16 cellular contexts compared by ENCODE assay signal in the genomic region with DNA sequence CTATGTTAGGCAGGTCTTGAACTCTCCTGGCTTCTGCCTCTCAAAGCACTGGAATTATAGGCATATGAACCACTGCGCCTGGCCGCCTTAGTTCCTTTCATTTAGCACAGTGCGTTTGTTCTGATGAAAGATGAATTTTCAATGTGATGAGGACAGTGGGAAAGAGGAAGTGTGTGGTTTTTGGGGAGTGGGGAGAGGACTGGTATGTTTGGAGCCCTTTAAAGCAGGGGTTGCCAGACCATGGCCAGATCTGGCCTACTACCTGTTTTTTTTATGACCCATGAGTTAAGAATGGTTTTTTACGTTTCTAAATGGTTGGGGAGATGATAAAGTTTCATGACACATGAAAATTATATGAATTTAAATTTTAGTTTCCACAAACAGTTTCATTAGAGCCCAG. TPM values are rescaled to one million over a fixed set of nuclear protein-coding genes. Genes with fewer than 3 reads are reported as not detected.
DNase-seq lines count a peak whose midpoint lies in the region; ATAC-seq and TF ChIP-seq lines count a peak whose summit lies in the region.
"Had no signal": no experiment of that assay in that cellular context is flagged by ENCODE, and none has a peak within 500 bp of the region (broad histone marks: within the 10 kb centered on the region; RNA-seq: fewer than 3 reads in every experiment).

No MANE protein-coding gene starts in this region.

- H3K36me3 ChIP-seq in BLaER1 (peaks cover 7% of the 10 kb centered on the region; the same call in 1 of the 2 replicates), heart left ventricle (no peaks in the 10 kb centered on the region)
- H3K36me3 ChIP-seq: neutrophil, WERI-Rb-1 had no signal

- no peak overlapping the region for H3K4me3 Mint-ChIP-seq in naive thymus-derived CD8-positive, alpha-beta T cell
- H3K4me3 Mint-ChIP-seq: activated naive CD4-positive, alpha-beta T cell treated with anti-CD3 and anti-CD28 coated beads for 36 hours had no signal

- no peaks in the 10 kb centered on the region for H3K27me3 Mint-ChIP-seq in naive thymus-derived CD8-positive, alpha-beta T cell

- H3K27ac ChIP-seq in BLaER1 (peak overlapping the region; percentile 23; the same call in 1 of the 2 replicates), heart left ventricle (no peak overlapping the region)
- H3K27ac ChIP-seq: neutrophil, WERI-Rb-1 had no signal

- TF ChIP-seq CTCF in fibroblast of the aortic adventitia (IDR thresholded peaks at IDR 0.05; ENCODE audit: insufficient read depth, low read length) (no peak), heart left ventricle (IDR thresholded peaks at IDR 0.05) (no peak)

- intact Hi-C loops in heart left ventricle (cut with DNase I), result no loop called here

- peaks cover 100% of the 10 kb centered on the region for H4K20me1 ChIP-seq in BLaER1

- peaks cover 17 to 40% (median 29%) of the 10 kb centered on the region in 4 donors for H3K4me1 Mint-ChIP-seq in naive thymus-derived CD8-positive, alpha-beta T cell

- 77 to 84% (median 78%) methylated on average over 4 of the region's 4 CpGs for WGBS in heart left ventricle, 4 donors

- H3K4me1 ChIP-seq in BLaER1 (peaks cover 48% of the 10 kb centered on the region), heart left ventricle (peaks cover 0 to 74% (median 49%) of the 10 kb centered on the region in 12 donors)

- no peak overlapping the region for H3K27ac Mint-ChIP-seq in naive thymus-derived CD8-positive, alpha-beta T cell
- H3K27ac Mint-ChIP-seq: activated naive CD4-positive, alpha-beta T cell treated with anti-CD3 and anti-CD28 coated beads for 36 hours had no signal

- no peak for ATAC-seq in naive thymus-derived CD8-positive, alpha-beta T cell
- no peak for ATAC-seq in heart left ventricle

- peak; percentile 25 for DNase-seq in LHCN-M2 (ENCODE audit: low read depth)
- peak; percentile 62 for DNase-seq in SIG-M5 treated with dmso at 0.1 percent for 504 hours (lab: John Stamatoyannopoulos, UW; ENCODE audit: unreplicated experiment)
- peak; percentile 54 for DNase-seq in fibroblast of the aortic adventitia (ENCODE audit: low read depth)
- no peak for DNase-seq in cerebellar cortex (ENCODE audit: low spot score)
- no peak for DNase-seq in naive thymus-derived CD8-positive, alpha-beta T cell
- DNase-seq in retina, result no peak
- DNase-seq in heart left ventricle, result no peak
- DNase-seq: activated naive CD4-positive, alpha-beta T cell treated with anti-CD3 and anti-CD28 coated beads for 36 hours; effector CD8-positive, alpha-beta T cell; foreskin fibroblast; NCI-H1694; NCI-H526 treated with DMSO at 0.1 percent for 48 hours; SHP77; WERI-Rb-1 had no signal

- H3K4me3 ChIP-seq in BLaER1 (no peak overlapping the region), fibroblast of the aortic adventitia (ENCODE audit: low read depth, low read length) (no peak overlapping the region), heart left ventricle (no peak overlapping the region)

- H3K4me2 ChIP-seq in BLaER1, result peak overlapping the region; percentile 75

- no peak for TF ChIP-seq POLR2A in heart left ventricle (IDR thresholded peaks at IDR 0.05)

- POLR2A ChIA-PET in naive thymus-derived CD8-positive, alpha-beta T cell (lab: Charles Lee), result interaction anchor here (0.7 kb wide), 1 partner anchor 20 kb away, joined by 5 read pairs; no protein-coding TSS in a partner anchor

- H3K9me3 ChIP-seq in BLaER1 (no peaks in the 10 kb centered on the region), heart left ventricle (no peaks in the 10 kb centered on the region)
- H3K9me3 ChIP-seq: neutrophil had no signal

- no peaks in the 10 kb centered on the region for H3K27me3 ChIP-seq in BLaER1
- H3K27me3 ChIP-seq in heart left ventricle, result no peaks in the 10 kb centered on the region
- H3K27me3 ChIP-seq: neutrophil had no signal

- H3K9ac ChIP-seq in BLaER1, result peak overlapping the region; percentile 5; the same call in 1 of the 2 replicates

- H3K36me3 Mint-ChIP-seq in naive thymus-derived CD8-positive, alpha-beta T cell, result peaks cover 0 to 7% (median 0%) of the 10 kb centered on the region in 3 donors

- H3K9me3 Mint-ChIP-seq in naive thymus-derived CD8-positive, alpha-beta T cell, result no peaks in the 10 kb centered on the region
- H3K9me3 Mint-ChIP-seq: activated naive CD4-positive, alpha-beta T cell treated with anti-CD3 and anti-CD28 coated beads for 36 hours had no signal

RNA-seq across cellular contexts. Expression of gene ATXN10, which starts 12.5 kb away (rescaled TPM):
- 73.0 and 98.0 TPM in 2 replicates for total RNA-seq in LHCN-M2 (2014; rRNA removed)
- polyA plus RNA-seq in LHCN-M2 (2012), result 199 TPM
- total RNA-seq in fibroblast of the aortic adventitia (ENCODE audit: low replicate concordance), result 130 and 261 TPM in 2 replicates
- 10 to 100 TPM; 77.4 to 78.0 TPM for total RNA-seq in naive thymus-derived CD8-positive, alpha-beta T cell
- 100 to 1,000 TPM in 1 of 3 donors, 10 to 100 TPM in 2; 91.1 to 117 (median 96.0) TPM for polyA plus RNA-seq in naive thymus-derived CD8-positive, alpha-beta T cell
- 100 to 1,000 TPM in 8 of 9 donors, 10 to 100 TPM in 1; 91.0 to 192 (median 155) TPM for total RNA-seq in heart left ventricle
- 100 to 1,000 TPM in 1 of 2 donors, 10 to 100 TPM in 1; 55.0 to 111 TPM for polyA plus RNA-seq in heart left ventricle

Comparison
In these comparisons a context has a peak if more than half of its experiments do, and no peak if none do; other contexts are left out.
1. DNase-seq: peak in LHCN-M2 (single experiment), SIG-M5 treated with dmso at 0.1 percent for 504 hours (single experiment) and fibroblast of the aortic adventitia (single experiment); none in cerebellar cortex (single experiment), naive thymus-derived CD8-positive, alpha-beta T cell (0 of 10), retina (single experiment) and heart left ventricle (0 of 5).